10 cellular contexts compared by ENCODE assay signal in genomic region chr2:231627384-231628156, GRCh38. TPM values are rescaled to one million over a fixed set of nuclear protein-coding genes. Genes with fewer than 3 reads are reported as not detected.
DNase-seq lines count a peak whose midpoint lies in the region; ATAC-seq and TF ChIP-seq lines count a peak whose summit lies in the region.
"Had no signal": no experiment of that assay in that cellular context is flagged by ENCODE, and none has a peak within 500 bp of the region (broad histone marks: within the 10 kb centered on the region; RNA-seq: fewer than 3 reads in every experiment).

No MANE protein-coding gene starts in this region.

- intact Hi-C loops in activated CD4-positive, alpha-beta T cell treated with anti-CD3 and anti-CD28 coated beads for 36 hours (cut with DNase I, micrococcal nuclease): no loop called here

- POLR2A ChIA-PET in activated CD4-positive, alpha-beta T cell treated with anti-CD3 and anti-CD28 coated beads for 36 hours (lab: Charles Lee): interaction anchor here (0.6 kb wide), 1 partner anchor 19 kb away, joined by 6 read pairs; no protein-coding TSS in a partner anchor

- no peak for TF ChIP-seq CTCF in brain microvascular endothelial cell (IDR thresholded peaks at IDR 0.05; ENCODE audit: low read depth, low read length, missing control alignments)

- CTCF ChIA-PET in activated CD4-positive, alpha-beta T cell treated with anti-CD3 and anti-CD28 coated beads for 36 hours (lab: Charles Lee): interaction anchor here (0.7 to 2.7 kb wide), 6 partner anchors 14 to 87 kb away, joined by 3 to 11 read pairs (median 4); no protein-coding TSS in a partner anchor

- H3K27me3 Mint-ChIP-seq in activated CD4-positive, alpha-beta T cell treated with anti-CD3 and anti-CD28 coated beads for 36 hours: no peaks in the 10 kb centered on the region

- H3K27ac Mint-ChIP-seq in activated CD4-positive, alpha-beta T cell treated with anti-CD3 and anti-CD28 coated beads for 36 hours: peak overlapping the region; percentile 37
- H3K27ac Mint-ChIP-seq: stimulated activated effector memory CD8-positive, alpha-beta T cell treated with anti-CD3 and anti-CD28 coated beads, Interleukin-12 subunit alpha, Interleukin-12 subunit beta, amount 100 ng/mL, for 72 hours had no signal

- in situ Hi-C loops in brain microvascular endothelial cell (cut with HindIII; ENCODE audit: low pct_ligation_motif_present, low sequenced_read_pairs): no loop called here

- H3K4me3 ChIP-seq in brain microvascular endothelial cell (ENCODE audit: low read depth, low read length): peak overlapping the region; percentile 9
- no peak overlapping the region for H3K4me3 ChIP-seq in thymus (ENCODE audit: low read length)

- H3K36me3 ChIP-seq in brain microvascular endothelial cell (replicated peaks) (no peaks in the 10 kb centered on the region), thymus (ENCODE audit: control insufficient read depth, insufficient read depth) (no peaks in the 10 kb centered on the region)

- H3K27me3 ChIP-seq in brain microvascular endothelial cell (replicated peaks) (no peaks in the 10 kb centered on the region), thymus (ENCODE audit: control insufficient read depth, insufficient read depth) (no peaks in the 10 kb centered on the region)

- DNase-seq in activated CD4-positive, alpha-beta T cell treated with anti-CD3 and anti-CD28 coated beads for 36 hours: no peak
- DNase-seq in activated CD4-positive, alpha-beta T cell treated with anti-CD3 and anti-CD28 coated beads for 1 hour: no peak
- DNase-seq in brain microvascular endothelial cell: no peak
- DNase-seq in left kidney (ENCODE audit: low read depth, low spot score): peak; percentile 68
- no peak for DNase-seq in SIG-M5 (lab: John Stamatoyannopoulos, UW)

- no peak overlapping the region for H3K4me3 Mint-ChIP-seq in activated CD4-positive, alpha-beta T cell treated with anti-CD3 and anti-CD28 coated beads for 36 hours
- H3K4me3 Mint-ChIP-seq: stimulated activated effector memory CD8-positive, alpha-beta T cell treated with anti-CD3 and anti-CD28 coated beads, Interleukin-12 subunit alpha, Interleukin-12 subunit beta, amount 100 ng/mL, for 72 hours had no signal

- peaks cover 11% of the 10 kb centered on the region for H3K4me1 Mint-ChIP-seq in activated CD4-positive, alpha-beta T cell treated with anti-CD3 and anti-CD28 coated beads for 36 hours

- WGBS in thymus: 92% methylated on average over 11 of the region's 11 CpGs

- H3K36me3 Mint-ChIP-seq in activated CD4-positive, alpha-beta T cell treated with anti-CD3 and anti-CD28 coated beads for 36 hours (ENCODE audit: low read depth): no peaks in the 10 kb centered on the region
- H3K36me3 Mint-ChIP-seq: stimulated activated effector memory CD8-positive, alpha-beta T cell treated with anti-CD3 and anti-CD28 coated beads, Interleukin-12 subunit alpha, Interleukin-12 subunit beta, amount 100 ng/mL, for 72 hours had no signal

- no peaks in the 10 kb centered on the region for H3K9me3 ChIP-seq in thymus (ENCODE audit: control insufficient read depth)

- H3K9me3 Mint-ChIP-seq in activated CD4-positive, alpha-beta T cell treated with anti-CD3 and anti-CD28 coated beads for 36 hours (ENCODE audit: low read depth): no peaks in the 10 kb centered on the region
- H3K9me3 Mint-ChIP-seq: stimulated activated effector memory CD8-positive, alpha-beta T cell treated with anti-CD3 and anti-CD28 coated beads, Interleukin-12 subunit alpha, Interleukin-12 subunit beta, amount 100 ng/mL, for 72 hours had no signal

- no peak for ATAC-seq in activated CD4-positive, alpha-beta T cell treated with anti-CD3 and anti-CD28 coated beads for 36 hours
- ATAC-seq in GM18517 (IDR thresholded peaks at IDR 0.05; ENCODE audit: unreplicated experiment) (no peak), GM19463 (IDR thresholded peaks at IDR 0.05; ENCODE audit: unreplicated experiment) (no peak)
- ATAC-seq: stimulated activated effector memory CD8-positive, alpha-beta T cell treated with anti-CD3 and anti-CD28 coated beads, Interleukin-12 subunit alpha, Interleukin-12 subunit beta, amount 100 ng/mL, for 72 hours had no signal

- peaks cover 3% of the 10 kb centered on the region for H3K4me1 ChIP-seq in thymus (ENCODE audit: control insufficient read depth, insufficient read depth, low read length)

- H3K27ac ChIP-seq in brain microvascular endothelial cell (peak overlapping the region; percentile 62), thymus (ENCODE audit: low read depth) (peak overlapping the region; percentile 70)

RNA-seq across cellular contexts. Expression of gene TEX44, which starts 34.9 kb away (rescaled TPM):
- total RNA-seq in activated CD4-positive, alpha-beta T cell treated with anti-CD3 and anti-CD28 coated beads for 36 hours: not detected
- polyA plus RNA-seq in thymus: 0.02 TPM
- total RNA-seq: OCI-LY7 had no signal
